In genomic region chr16:78325532-78325931, GRCh38 we compare ENCODE assay signal across 3 cellular contexts.
TF ChIP-seq lines count a peak whose summit lies in the region.

No MANE protein-coding gene starts in this region.

TF ChIP-seq in GM23338, 12 proteins besides CTCF, POLR2A, EP300 and RAD21:
- no peak for TF ChIP-seq ZNF462 (CRISPR knock-in tag; IDR thresholded peaks at IDR 0.05)

TF ChIP-seq in HEK293T, 16 proteins besides CTCF, POLR2A, EP300 and RAD21 (continued from another document):
- peak; percentile 89 for TF ChIP-seq PKNOX1 (IDR thresholded peaks at IDR 0.05)
- TF ChIP-seq NFRKB (IDR thresholded peaks at IDR 0.05) = no peak
- TF ChIP-seq ELF4 (IDR thresholded peaks at IDR 0.05) = no peak
- TF ChIP-seq BHLHE40 (IDR thresholded peaks at IDR 0.05; ENCODE audit: borderline replicate concordance) = no peak
- TF ChIP-seq SP1 (IDR thresholded peaks at IDR 0.05) = no peak
- TF ChIP-seq LEF1 (IDR thresholded peaks at IDR 0.05; ENCODE audit: borderline replicate concordance) = no peak
- no peak for TF ChIP-seq ARNT (IDR thresholded peaks at IDR 0.05)
- no peak for TF ChIP-seq L3MBTL2 (conservative IDR thresholded peaks at IDR 0.05)
- peak; percentile 43; the same call in 1 of the 2 replicates for TF ChIP-seq CTBP1 (IDR thresholded peaks at IDR 0.05; ENCODE audit: borderline replicate concordance)
- no peak for TF ChIP-seq FOXA1 (IDR thresholded peaks at IDR 0.05)
- TF ChIP-seq ZNF384 (IDR thresholded peaks at IDR 0.05) = no peak

TF ChIP-seq in H1, 55 proteins besides CTCF, POLR2A, EP300 and RAD21 (continued from another document):
- TF ChIP-seq, protein P1, sequence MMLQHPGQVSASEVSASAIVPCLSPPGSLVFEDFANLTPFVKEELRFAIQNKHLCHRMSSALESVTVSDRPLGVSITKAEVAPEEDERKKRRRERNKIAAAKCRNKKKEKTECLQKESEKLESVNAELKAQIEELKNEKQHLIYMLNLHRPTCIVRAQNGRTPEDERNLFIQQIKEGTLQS (IDR thresholded peaks at IDR 0.05; ENCODE audit: insufficient read depth, low read depth, low read length) = no peak
- TF ChIP-seq YY1 (IDR thresholded peaks at IDR 0.05; ENCODE audit: low read depth, low read length) (no peak), SP1 (IDR thresholded peaks at IDR 0.05; ENCODE audit: low read depth, low read length) (no peak), HDAC2 (IDR thresholded peaks at IDR 0.05; ENCODE audit: borderline replicate concordance in 1 of 2, low read depth in 2 of 2, low read length in 2 of 2) (no peak), CHD7 (IDR thresholded peaks at IDR 0.05; ENCODE audit: insufficient replicate concordance, low read length) (no peak)
- TF ChIP-seq, protein P2, sequence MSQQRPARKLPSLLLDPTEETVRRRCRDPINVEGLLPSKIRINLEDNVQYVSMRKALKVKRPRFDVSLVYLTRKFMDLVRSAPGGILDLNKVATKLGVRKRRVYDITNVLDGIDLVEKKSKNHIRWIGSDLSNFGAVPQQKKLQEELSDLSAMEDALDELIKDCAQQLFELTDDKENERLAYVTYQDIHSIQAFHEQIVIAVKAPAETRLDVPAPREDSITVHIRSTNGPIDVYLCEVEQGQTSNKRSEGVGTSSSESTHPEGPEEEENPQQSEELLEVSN (IDR thresholded peaks at IDR 0.05) = no peak
